31 cellular contexts compared by ENCODE assay signal in the genomic region with DNA sequence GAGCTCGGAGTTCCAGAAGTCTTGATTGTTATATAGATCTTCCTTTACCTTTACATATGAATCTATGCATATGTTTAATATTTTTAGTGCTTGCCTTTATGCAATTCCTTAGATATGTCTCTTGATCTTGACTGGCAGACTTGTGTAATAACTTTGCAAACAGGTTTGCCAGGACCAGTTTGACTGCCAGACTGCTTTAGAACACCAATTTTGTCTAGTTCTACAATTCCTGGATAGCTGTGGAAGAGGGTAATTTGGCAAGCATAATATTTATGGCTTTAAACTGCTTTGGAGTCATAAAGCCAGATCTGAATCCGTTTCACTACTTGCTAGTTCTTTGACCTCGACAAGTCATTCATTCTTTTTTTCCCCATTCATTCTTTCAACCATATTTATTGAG.
"Had no signal": no experiment of that assay in that cellular context is flagged by ENCODE, and none has a peak within 500 bp of the region (broad histone marks: within the 10 kb centered on the region; RNA-seq: fewer than 3 reads in every experiment).

No MANE protein-coding gene starts in this region.

- H3K27me3 Mint-ChIP-seq: activated naive CD4-positive, alpha-beta T cell treated with anti-CD3 and anti-CD28 coated beads, Interleukin-2, amount 50 U/mL, for 24 hours; activated T-cell treated with anti-CD3 and anti-CD28 coated beads, Interleukin-2, amount 50 U/mL, for 24 hours had no signal

- H3K9ac ChIP-seq: KMS-11 had no signal

- H3K27ac ChIP-seq: adrenal gland, body of pancreas, breast epithelium, KMS-11, Peyer's patch, WERI-Rb-1 had no signal

- ATAC-seq: activated CD8-positive, alpha-beta T cell treated with anti-CD3 and anti-CD28 coated beads, Interleukin-2, amount 10 ng/mL, durations not matched to agents 7 days and 5 days; body of pancreas had no signal

- H3K4me3 ChIP-seq: adrenal gland, body of pancreas, breast epithelium, Peyer's patch had no signal

- H3K4me1 ChIP-seq: adrenal gland, body of pancreas, breast epithelium, Peyer's patch had no signal

- H3K9me3 ChIP-seq: adrenal gland, body of pancreas, breast epithelium, Peyer's patch had no signal

- H3K36me3 Mint-ChIP-seq: activated naive CD4-positive, alpha-beta T cell treated with anti-CD3 and anti-CD28 coated beads, Interleukin-2, amount 50 U/mL, for 24 hours had no signal

- H3K4me3 Mint-ChIP-seq: activated CD8-positive, alpha-beta T cell treated with anti-CD3 and anti-CD28 coated beads, Interleukin-2, amount 10 ng/mL, durations not matched to agents 7 days and 5 days; activated naive CD4-positive, alpha-beta T cell treated with anti-CD3 and anti-CD28 coated beads, Interleukin-2, amount 50 U/mL, for 24 hours; activated T-cell treated with anti-CD3 and anti-CD28 coated beads, Interleukin-2, amount 50 U/mL, for 24 hours had no signal

- FAIRE-seq: astrocyte had no signal

- H3K27ac Mint-ChIP-seq: activated CD8-positive, alpha-beta T cell treated with anti-CD3 and anti-CD28 coated beads, Interleukin-2, amount 10 ng/mL, durations not matched to agents 7 days and 5 days; activated naive CD4-positive, alpha-beta T cell treated with anti-CD3 and anti-CD28 coated beads, Interleukin-2, amount 50 U/mL, for 24 hours; activated T-cell treated with anti-CD3 and anti-CD28 coated beads, Interleukin-2, amount 50 U/mL, for 24 hours; activated T-helper 2 cell treated with anti-CD3 and anti-CD28 coated beads, Interferon-gamma antibody, Interleukin-2, Interleukin-4, amounts not matched to agents 10 μg/mL and 5 μg/mL and 100 μg/mL, durations not matched to agents 14 hours and 24 hours and 36 hours had no signal

- DNase-seq: activated CD4-positive, alpha-beta T cell treated with anti-CD3 and anti-CD28 coated beads for 1 hour; activated CD4-positive, alpha-beta T cell treated with anti-CD3 and anti-CD28 coated beads for 48 hours; activated CD4-positive, alpha-beta T cell treated with anti-CD3 and anti-CD28 coated beads, Interleukin-2, amount 50 U/mL, for 48 hours; activated CD4-positive, CD25-positive, alpha-beta regulatory T cell; activated CD8-positive, alpha-beta T cell treated with anti-CD3 and anti-CD28 coated beads, Interleukin-2, amount 10 ng/mL, durations not matched to agents 7 days and 5 days; activated gamma-delta T cell; activated naive CD4-positive, alpha-beta T cell treated with Interleukin-2 at 50 U/mL for 16 hours; activated T-cell treated with anti-CD3 and anti-CD28 coated beads, Interleukin-2, amount 50 U/mL, for 24 hours; adrenal gland; body of pancreas; caudate nucleus; cerebellar nuclear complex; NCI-H1105; NCI-H1417 treated with DMSO at 0.1 percent for 48 hours; NCI-H187 treated with DMSO at 0.1 percent for 48 hours; NCI-H2081; NCI-H226; NCI-H524 treated with DMSO at 0.1 percent for 48 hours; Peyer's patch; RPMI8226; SHP77 treated with DMSO at 0.1 percent for 48 hours; SW 1271; T-helper 1 cell; T-helper 2 cell; T-helper 9 cell; WERI-Rb-1 had no signal

- H3K27me3 ChIP-seq: adrenal gland, body of pancreas, breast epithelium, Peyer's patch had no signal

- H3K9me3 Mint-ChIP-seq: activated naive CD4-positive, alpha-beta T cell treated with anti-CD3 and anti-CD28 coated beads, Interleukin-2, amount 50 U/mL, for 24 hours; activated T-cell treated with anti-CD3 and anti-CD28 coated beads, Interleukin-2, amount 50 U/mL, for 24 hours; activated T-helper 2 cell treated with anti-CD3 and anti-CD28 coated beads, Interferon-gamma antibody, Interleukin-2, Interleukin-4, amounts not matched to agents 10 μg/mL and 5 μg/mL and 100 μg/mL, durations not matched to agents 14 hours and 24 hours and 36 hours had no signal

- H3K36me3 ChIP-seq: adrenal gland, breast epithelium, Peyer's patch, WERI-Rb-1 had no signal

- H3K4me2 ChIP-seq: KMS-11 had no signal
